Comparison of ENCODE assay signal across 22 cellular contexts in the genomic region with DNA sequence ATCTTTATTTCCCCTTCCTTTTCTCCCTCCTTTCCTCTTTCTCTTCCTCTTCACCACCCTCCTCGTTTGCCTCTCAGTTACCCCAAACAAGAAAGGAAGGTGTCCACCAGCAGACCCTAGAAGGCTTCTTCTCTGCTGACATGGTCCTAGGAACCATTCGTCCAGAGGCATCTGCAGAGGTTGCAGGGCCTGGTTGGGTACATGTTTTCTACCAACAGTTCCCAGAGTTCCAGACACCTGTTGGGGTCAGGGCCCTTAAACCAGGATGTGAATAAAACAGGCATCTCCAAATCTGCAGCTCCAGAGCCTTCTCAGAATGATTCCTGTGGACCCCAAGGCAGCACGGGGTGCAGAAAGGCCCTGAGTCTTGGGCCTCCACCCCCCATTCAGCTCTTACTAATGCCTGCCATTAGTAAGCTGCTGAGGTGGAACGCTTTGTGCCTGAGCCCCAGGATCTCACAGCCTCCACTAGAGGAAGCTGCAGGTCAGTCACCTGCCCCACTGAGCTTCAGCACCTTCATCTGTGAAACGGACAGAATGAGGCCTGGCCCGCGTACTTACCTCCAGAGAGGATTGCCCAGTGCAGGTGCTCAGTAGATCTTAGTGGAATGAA.
A peak's percentile ranks its signal among the peaks of the same experiment; 100 is the strongest.
DNase-seq lines count a peak whose midpoint lies in the region; ATAC-seq, FAIRE-seq and TF ChIP-seq lines count a peak whose summit lies in the region.
"Had no signal": no experiment of that assay in that cellular context is flagged by ENCODE, and none has a peak within 500 bp of the region (broad histone marks: within the 10 kb centered on the region; RNA-seq: fewer than 3 reads in every experiment).

No MANE protein-coding gene starts in this region.

- in situ Hi-C loops in HepG2 (cut with HindIII; ENCODE audit: extremely low pct_ligation_motif_present, low pct_unique_long_range_greater_than_20kb) = no loop called here

- H3K9ac ChIP-seq in HepG2 (ENCODE audit: insufficient read depth, low read depth, low read length) = no peak overlapping the region
- H3K9ac ChIP-seq in H1 (replicated peaks in 1 of 4; ENCODE audit: extremely low read depth in 1 of 4, low read depth in 3 of 4, low read length in 3 of 4) = no peak overlapping the region
- H3K9ac ChIP-seq: KMS-11 had no signal

- H3K23me2 ChIP-seq in H1 (ENCODE audit: low read depth, low read length) = no peaks in the 10 kb centered on the region

- no peak overlapping the region for H4K91ac ChIP-seq in H1 (replicated peaks; ENCODE audit: insufficient read length, low read length)

- H2AK5ac ChIP-seq in H1 (ENCODE audit: low read depth, low read length) = no peak overlapping the region

- H4K20me1 ChIP-seq in HepG2 (ENCODE audit: insufficient read depth, low read length) (no peaks in the 10 kb centered on the region), H1 (replicated peaks in 1 of 2; ENCODE audit: control insufficient read depth in 1 of 2, insufficient read depth in 2 of 2, low read length in 2 of 2) (no peaks in the 10 kb centered on the region)

- no peak for TF ChIP-seq EP300 in HepG2 (IDR thresholded peaks at IDR 0.05; ENCODE audit: low read depth in 2 of 2, low read length in 2 of 2)
- TF ChIP-seq EP300 in HepG2 (CRISPR knock-in tag; IDR thresholded peaks at IDR 0.05; ENCODE audit: borderline replicate concordance) = no peak
- TF ChIP-seq EP300 in H1 (IDR thresholded peaks at IDR 0.05; ENCODE audit: borderline replicate concordance in 1 of 2, low read depth in 2 of 2, low read length in 2 of 2) = no peak

- H3K14ac ChIP-seq in H1 (ENCODE audit: insufficient read length) = no peak overlapping the region

- H3K23ac ChIP-seq in H1 (ENCODE audit: insufficient read length) = no peak overlapping the region

- no peak overlapping the region for H4K5ac ChIP-seq in H1 (ENCODE audit: insufficient read length, low read depth, low read length)

- H2BK5ac ChIP-seq in H1 (ENCODE audit: low read depth, low read length) = no peak overlapping the region

- no TSS peak for BruUV-seq in HepG2 (replicated peaks; lab: Mats Ljungman, UMichigan)

- no peak overlapping the region for H3K18ac ChIP-seq in H1 (ENCODE audit: extremely low read depth, low read length)

- CTCF ChIA-PET in HepG2 (lab: Yijun Ruan, JAX; ENCODE audit: low intra/inter-chr PET ratio, low total read pairs) = no interaction called here
- CTCF ChIA-PET in H1 (lab: Charles Lee; ENCODE audit: partially characterized antibody) = no interaction called here

- H3K4me2 ChIP-seq in HepG2 (ENCODE audit: low read depth, low read length) = no peak overlapping the region
- no peak overlapping the region for H3K4me2 ChIP-seq in H1 (ENCODE audit: insufficient read depth in 1 of 2, low read depth in 2 of 2, low read length in 2 of 2)
- H3K4me2 ChIP-seq: KMS-11, PC-9 had no signal

- H2BK12ac ChIP-seq in H1 (ENCODE audit: low read depth, low read length) = no peak overlapping the region

- TF ChIP-seq RAD21 in HepG2 (CRISPR knock-in tag; IDR thresholded peaks at IDR 0.05) (no peak), H1 (IDR thresholded peaks at IDR 0.05 in 1 of 2, conservative IDR thresholded peaks at IDR 0.05 in 1 of 2; ENCODE audit: low read depth in 2 of 2, low read length in 2 of 2) (peak; percentile 25 to 50; a peak in 3 of 4 replicates)

- H2BK20ac ChIP-seq in H1 (ENCODE audit: low read length) = no peak overlapping the region

- intact Hi-C loops in HepG2 (cut with micrococcal nuclease; ENCODE audit: unreplicated experiment) (no loop called here), right lobe of liver (cut with DNase I) (no loop called here)

- no peaks in the 10 kb centered on the region for H3K79me1 ChIP-seq in H1 (ENCODE audit: low read depth, low read length)

- POLR2A ChIA-PET in HepG2 (lab: Yijun Ruan, JAX) = no interaction called here
- POLR2A ChIA-PET in H1 (lab: Charles Lee; ENCODE audit: partially characterized antibody) = no interaction called here

- H3K27ac ChIP-seq in HepG2 (ENCODE audit: extremely low read length, insufficient read depth, low read length) (no peak overlapping the region), right lobe of liver (no peak overlapping the region), H1 (ENCODE audit: low read depth, low read length) (no peak overlapping the region)
- H3K27ac ChIP-seq: KMS-11, PC-9, RWPE1 had no signal

- H3K4ac ChIP-seq in H1 (replicated peaks; ENCODE audit: insufficient read length, low read depth, low read length) = no peak overlapping the region

- H3K4me1 ChIP-seq in HepG2 (ENCODE audit: insufficient read depth, low read length) (no peaks in the 10 kb centered on the region), right lobe of liver (no peaks in the 10 kb centered on the region), H1 (replicated peaks in 1 of 4; ENCODE audit: control insufficient read depth in 3 of 4, insufficient read depth in 4 of 4, low read length in 3 of 4) (no peaks in the 10 kb centered on the region)

- no peak for TF ChIP-seq CTCF in HepG2 (CRISPR knock-in tag; IDR thresholded peaks at IDR 0.05)
- TF ChIP-seq CTCF in right lobe of liver (IDR thresholded peaks at IDR 0.05) = no peak
- TF ChIP-seq CTCF in H1 (IDR thresholded peaks at IDR 0.05; ENCODE audit: control extremely low read depth in 1 of 3, insufficient read depth in 1 of 3, low read depth in 1 of 3, low read length in 3 of 3) = peak in 2 of 3 experiments; percentile 3 to 15; a peak in 2 of 4 replicates

- H2AFZ ChIP-seq in HepG2 (ENCODE audit: low read length) (no peak overlapping the region), H1 (ENCODE audit: low read length) (no peak overlapping the region)
- H2AFZ ChIP-seq: PC-9 had no signal

- FAIRE-seq in HepG2 (lab: Jason Lieb, UNC) = no peak
- no peak for FAIRE-seq in H1 (lab: Jason Lieb, UNC)
- FAIRE-seq: D721Med had no signal

- no peak overlapping the region for H2BK120ac ChIP-seq in H1 (replicated peaks; ENCODE audit: low read depth, low read length)

- no peak overlapping the region for H2BK15ac ChIP-seq in H1 (ENCODE audit: low read length)

- ATAC-seq in HepG2 = no peak
- no peak for ATAC-seq in right lobe of liver
- ATAC-seq in GM21528 (IDR thresholded peaks at IDR 0.05; ENCODE audit: low FRiP score, unreplicated experiment) = no peak
- no peak for ATAC-seq in GM19328 (IDR thresholded peaks at IDR 0.05; ENCODE audit: unreplicated experiment)
- ATAC-seq: SK-N-SH treated with all-trans-retinoic acid at 6 μM for 48 hours had no signal

- no peak for TF ChIP-seq POLR2A in HepG2 (IDR thresholded peaks at IDR 0.05; ENCODE audit: insufficient read depth in 1 of 2, low read depth in 2 of 2, low read length in 2 of 2)
- no peak for TF ChIP-seq POLR2A in right lobe of liver (IDR thresholded peaks at IDR 0.05)
- TF ChIP-seq POLR2A in H1 (IDR thresholded peaks at IDR 0.05; ENCODE audit: control extremely low read depth in 1 of 2, low read depth in 2 of 2, low read length in 2 of 2) = no peak

- DNase-seq in HepG2 (ENCODE audit: low spot score) (no peak), right lobe of liver (no peak), H1 (ENCODE audit: low read depth in 1 of 2, low spot score in 2 of 2) (peak in 1 of 2 experiments; percentile 27), mesenteric fat pad (ENCODE audit: low spot score) (peak; percentile 71), DMS53 (lab: John Stamatoyannopoulos, UW) (no peak)
- DNase-seq: ACHN; C1 segment of cervical spinal cord; CD8-positive, alpha-beta memory T cell; DMS79; H7; HFFc6; MV-4-11; NCI-H1417; NCI-H187 treated with DMSO at 0.1 percent for 48 hours; PC-9; SIG-M5 had no signal

- no peak overlapping the region for H4K8ac ChIP-seq in H1 (ENCODE audit: extremely low read depth, insufficient read depth, low read length)

- no peaks in the 10 kb centered on the region for H3K79me2 ChIP-seq in HepG2 (ENCODE audit: insufficient read depth, low read length)
- no peaks in the 10 kb centered on the region for H3K79me2 ChIP-seq in H1 (ENCODE audit: control insufficient read depth in 1 of 2, insufficient read depth in 2 of 2, low read length in 2 of 2)

- H3K9me3 ChIP-seq in HepG2 (ENCODE audit: low read length) (no peaks in the 10 kb centered on the region), right lobe of liver (no peaks in the 10 kb centered on the region), H1 (ENCODE audit: insufficient read depth in 2 of 2, low read depth in 1 of 2, low read length in 1 of 2) (peaks cover 0 to under 1% of the 10 kb centered on the region in 2 experiments; a peak in 2 of 4 replicates)

- H3K36me3 ChIP-seq in HepG2 (replicated peaks in 1 of 2; ENCODE audit: control insufficient read depth in 1 of 2, insufficient read depth in 2 of 2, low read length in 2 of 2) = no peaks in the 10 kb centered on the region
- H3K36me3 ChIP-seq in right lobe of liver = no peaks in the 10 kb centered on the region
- H3K36me3 ChIP-seq in H1 (ENCODE audit: control insufficient read depth in 2 of 4, insufficient read depth in 4 of 4, low read length in 3 of 4) = no peaks in the 10 kb centered on the region

- H3K4me3 ChIP-seq in HepG2 (replicated peaks in 1 of 3; ENCODE audit: insufficient read depth in 1 of 3, low read depth in 2 of 3, low read length in 3 of 3) (no peak overlapping the region), right lobe of liver (no peak overlapping the region), H1 (ENCODE audit: extremely low read depth in 1 of 4, insufficient read depth in 2 of 4, low read depth in 3 of 4, low read length in 4 of 4) (no peak overlapping the region)
- H3K4me3 ChIP-seq: PC-9 had no signal

- 49% methylated on average over 7 of the region's 7 CpGs for WGBS in HepG2 (ENCODE audit: low lambda C conversion rate)
- 72% methylated on average over 5 of the region's 7 CpGs for WGBS in right lobe of liver (ENCODE audit: insufficient coverage, low coverage, low lambda C conversion rate, missing lambda C conversion rate)
- WGBS in H1 (ENCODE audit: extremely low coverage in 1 of 2, insufficient coverage in 1 of 2, insufficient read length in 1 of 2, insufficient replicate concordance in 2 of 2, low coverage in 1 of 2, low lambda C conversion rate in 2 of 2, missing lambda C conversion rate in 1 of 2), 2 experiments = 90% methylated on average over 7 of the region's 7 CpGs; no CpG with 5 or more reads in 1 of the 2 experiments

- H3K27me3 ChIP-seq in HepG2 (ENCODE audit: control insufficient read depth in 1 of 2, insufficient read depth in 2 of 2, low read length in 2 of 2) (peaks cover 0 to 15% of the 10 kb centered on the region in 2 experiments; a peak in 1 of 5 replicates), right lobe of liver (no peaks in the 10 kb centered on the region), H1 (replicated peaks in 1 of 4; ENCODE audit: control insufficient read depth in 3 of 4, extremely low read depth in 1 of 4, insufficient read depth in 3 of 4, low read length in 3 of 4) (no peaks in the 10 kb centered on the region)

- H3K56ac ChIP-seq in H1 (replicated peaks; ENCODE audit: insufficient read length, low read depth, low read length) = no peak overlapping the region

TF ChIP-seq in HepG2, 621 proteins besides CTCF, POLR2A, EP300 and RAD21 (continues in another document):
- TF ChIP-seq SP1 (IDR thresholded peaks at IDR 0.05) = no peak
- no peak for TF ChIP-seq SP1 (CRISPR knock-in tag; IDR thresholded peaks at IDR 0.05)
- no peak for TF ChIP-seq ATF7 (IDR thresholded peaks at IDR 0.05)
- no peak for TF ChIP-seq ATF7 (CRISPR knock-in tag; IDR thresholded peaks at IDR 0.05)

TF ChIP-seq in H1, 55 proteins besides CTCF, POLR2A, EP300 and RAD21 (continues in another document):
- TF ChIP-seq EGR1 (IDR thresholded peaks at IDR 0.05; ENCODE audit: borderline replicate concordance, low read depth, low read length) (no peak), CHD1 (IDR thresholded peaks at IDR 0.05; ENCODE audit: low read depth, low read length) (no peak), SP2 (IDR thresholded peaks at IDR 0.05; ENCODE audit: low read length) (no peak)

Comparison
In these comparisons a context has a peak if more than half of its experiments do, and no peak if none do; other contexts are left out.
1. CTCF ChIP-seq: peak in H1 (2 of 3); none in HepG2 (single experiment) and right lobe of liver (0 of 4).